Comparison of ENCODE assay signal across 1 cellular context in the genomic region with DNA sequence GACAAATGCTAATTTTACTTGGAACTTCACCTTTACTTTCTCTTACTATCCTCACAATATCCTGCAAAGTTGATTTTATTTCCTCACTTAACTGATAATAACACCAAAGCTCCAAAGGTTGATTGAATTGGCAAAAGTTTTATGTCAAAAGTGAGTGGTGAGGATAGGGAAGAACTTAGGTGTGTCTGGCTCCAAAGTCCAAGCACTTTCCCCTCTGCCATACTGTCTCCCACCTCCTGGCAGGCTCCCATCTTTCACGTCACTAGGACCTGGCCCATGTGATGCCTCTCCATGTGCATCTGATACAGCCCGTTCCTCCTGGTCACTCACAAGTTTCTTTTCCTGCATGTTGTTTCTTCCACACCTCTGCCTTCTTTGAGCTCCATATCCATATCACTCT.
TF ChIP-seq lines count a peak whose summit lies in the region.

No MANE protein-coding gene starts in this region.

TF ChIP-seq in liver, 16 proteins besides CTCF, POLR2A, EP300 and RAD21 (continued from another document):
- TF ChIP-seq, protein P1, sequence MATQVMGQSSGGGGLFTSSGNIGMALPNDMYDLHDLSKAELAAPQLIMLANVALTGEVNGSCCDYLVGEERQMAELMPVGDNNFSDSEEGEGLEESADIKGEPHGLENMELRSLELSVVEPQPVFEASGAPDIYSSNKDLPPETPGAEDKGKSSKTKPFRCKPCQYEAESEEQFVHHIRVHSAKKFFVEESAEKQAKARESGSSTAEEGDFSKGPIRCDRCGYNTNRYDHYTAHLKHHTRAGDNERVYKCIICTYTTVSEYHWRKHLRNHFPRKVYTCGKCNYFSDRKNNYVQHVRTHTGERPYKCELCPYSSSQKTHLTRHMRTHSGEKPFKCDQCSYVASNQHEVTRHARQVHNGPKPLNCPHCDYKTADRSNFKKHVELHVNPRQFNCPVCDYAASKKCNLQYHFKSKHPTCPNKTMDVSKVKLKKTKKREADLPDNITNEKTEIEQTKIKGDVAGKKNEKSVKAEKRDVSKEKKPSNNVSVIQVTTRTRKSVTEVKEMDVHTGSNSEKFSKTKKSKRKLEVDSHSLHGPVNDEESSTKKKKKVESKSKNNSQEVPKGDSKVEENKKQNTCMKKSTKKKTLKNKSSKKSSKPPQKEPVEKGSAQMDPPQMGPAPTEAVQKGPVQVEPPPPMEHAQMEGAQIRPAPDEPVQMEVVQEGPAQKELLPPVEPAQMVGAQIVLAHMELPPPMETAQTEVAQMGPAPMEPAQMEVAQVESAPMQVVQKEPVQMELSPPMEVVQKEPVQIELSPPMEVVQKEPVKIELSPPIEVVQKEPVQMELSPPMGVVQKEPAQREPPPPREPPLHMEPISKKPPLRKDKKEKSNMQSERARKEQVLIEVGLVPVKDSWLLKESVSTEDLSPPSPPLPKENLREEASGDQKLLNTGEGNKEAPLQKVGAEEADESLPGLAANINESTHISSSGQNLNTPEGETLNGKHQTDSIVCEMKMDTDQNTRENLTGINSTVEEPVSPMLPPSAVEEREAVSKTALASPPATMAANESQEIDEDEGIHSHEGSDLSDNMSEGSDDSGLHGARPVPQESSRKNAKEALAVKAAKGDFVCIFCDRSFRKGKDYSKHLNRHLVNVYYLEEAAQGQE (IDR thresholded peaks at IDR 0.05): no peak
- TF ChIP-seq RXRA (IDR thresholded peaks at IDR 0.05): peak; percentile 71 to 75
- TF ChIP-seq, protein P2, sequence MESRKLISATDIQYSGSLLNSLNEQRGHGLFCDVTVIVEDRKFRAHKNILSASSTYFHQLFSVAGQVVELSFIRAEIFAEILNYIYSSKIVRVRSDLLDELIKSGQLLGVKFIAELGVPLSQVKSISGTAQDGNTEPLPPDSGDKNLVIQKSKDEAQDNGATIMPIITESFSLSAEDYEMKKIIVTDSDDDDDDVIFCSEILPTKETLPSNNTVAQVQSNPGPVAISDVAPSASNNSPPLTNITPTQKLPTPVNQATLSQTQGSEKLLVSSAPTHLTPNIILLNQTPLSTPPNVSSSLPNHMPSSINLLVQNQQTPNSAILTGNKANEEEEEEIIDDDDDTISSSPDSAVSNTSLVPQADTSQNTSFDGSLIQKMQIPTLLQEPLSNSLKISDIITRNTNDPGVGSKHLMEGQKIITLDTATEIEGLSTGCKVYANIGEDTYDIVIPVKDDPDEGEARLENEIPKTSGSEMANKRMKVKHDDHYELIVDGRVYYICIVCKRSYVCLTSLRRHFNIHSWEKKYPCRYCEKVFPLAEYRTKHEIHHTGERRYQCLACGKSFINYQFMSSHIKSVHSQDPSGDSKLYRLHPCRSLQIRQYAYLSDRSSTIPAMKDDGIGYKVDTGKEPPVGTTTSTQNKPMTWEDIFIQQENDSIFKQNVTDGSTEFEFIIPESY (IDR thresholded peaks at IDR 0.05): no peak
- TF ChIP-seq, protein P3, sequence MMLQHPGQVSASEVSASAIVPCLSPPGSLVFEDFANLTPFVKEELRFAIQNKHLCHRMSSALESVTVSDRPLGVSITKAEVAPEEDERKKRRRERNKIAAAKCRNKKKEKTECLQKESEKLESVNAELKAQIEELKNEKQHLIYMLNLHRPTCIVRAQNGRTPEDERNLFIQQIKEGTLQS (IDR thresholded peaks at IDR 0.05): no peak
- TF ChIP-seq FOXA2 (IDR thresholded peaks at IDR 0.05): no peak
- no peak for TF ChIP-seq FOXA1 (IDR thresholded peaks at IDR 0.05)
- TF ChIP-seq HNF4A (conservative IDR thresholded peaks at IDR 0.05): peak; percentile 93 to 97
- TF ChIP-seq, protein P4, sequence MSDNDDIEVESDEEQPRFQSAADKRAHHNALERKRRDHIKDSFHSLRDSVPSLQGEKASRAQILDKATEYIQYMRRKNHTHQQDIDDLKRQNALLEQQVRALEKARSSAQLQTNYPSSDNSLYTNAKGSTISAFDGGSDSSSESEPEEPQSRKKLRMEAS (IDR thresholded peaks at IDR 0.05): peak; percentile 38
- TF ChIP-seq NR2F2 (IDR thresholded peaks at IDR 0.05): no peak
- peak in 1 of 2 donors; percentile 44 for TF ChIP-seq JUND (IDR thresholded peaks at IDR 0.05)
- TF ChIP-seq SP1 (IDR thresholded peaks at IDR 0.05): peak; percentile 91
